In genomic region chr6:144285798-144286502, GRCh38 we compare ENCODE assay signal across 8 cellular contexts. TPM values are rescaled to one million over a fixed set of nuclear protein-coding genes. Genes with fewer than 3 reads are reported as not detected.
DNase-seq lines count a peak whose midpoint lies in the region; ATAC-seq and TF ChIP-seq lines count a peak whose summit lies in the region.

No MANE protein-coding gene starts in this region.

- H3K4me1 Mint-ChIP-seq in T-helper 17 cell: peaks cover 23% of the 10 kb centered on the region

- peak overlapping the region; percentile 94 for H3K4me3 Mint-ChIP-seq in T-helper 17 cell

- H3K27ac ChIP-seq in body of pancreas: peak overlapping the region; percentile 84 to 99 (median 92)

- H3K27ac Mint-ChIP-seq in T-helper 17 cell: peak overlapping the region; percentile 63

- peaks cover 22% of the 10 kb centered on the region for H3K4me1 ChIP-seq in body of pancreas

- no peaks in the 10 kb centered on the region for H3K27me3 ChIP-seq in body of pancreas

- no peaks in the 10 kb centered on the region for H3K36me3 Mint-ChIP-seq in T-helper 17 cell (ENCODE audit: low read depth)

- no peaks in the 10 kb centered on the region for H3K9me3 ChIP-seq in T-helper 17 cell (ENCODE audit: control insufficient read depth, low read length, poor library complexity, severe bottlenecking)
- H3K9me3 ChIP-seq in body of pancreas: no peaks in the 10 kb centered on the region

- TF ChIP-seq CTCF in body of pancreas (IDR thresholded peaks at IDR 0.05): peak in 1 of 7 experiments; percentile 3
- no peak for TF ChIP-seq CTCF in retinal pigment epithelial cell (conservative IDR thresholded peaks at IDR 0.05; ENCODE audit: low read depth, low read length)

- intact Hi-C loops in body of pancreas (cut with DNase I): no loop called here

- H3K36me3 ChIP-seq in body of pancreas (replicated peaks in 1 of 2; ENCODE audit: insufficient read depth in 1 of 2, low read depth in 2 of 2): peaks cover 0 to 2% of the 10 kb centered on the region in 2 donors

- ATAC-seq in GM18873 (IDR thresholded peaks at IDR 0.05; ENCODE audit: low FRiP score, unreplicated experiment) (peak; percentile 38), HG03432 (IDR thresholded peaks at IDR 0.05; ENCODE audit: unreplicated experiment) (peak; percentile 36), T-helper 17 cell (peak; percentile 66), body of pancreas (peak; percentile 40)

- peaks cover 14% of the 10 kb centered on the region for H3K27me3 Mint-ChIP-seq in T-helper 17 cell

- peak in 2 of 3 donors; percentile 38 to 41 for TF ChIP-seq POLR2A in body of pancreas (IDR thresholded peaks at IDR 0.05)

- DNase-seq in A172 (ENCODE audit: low spot score) (peak; percentile 50), T-helper 17 cell (peak in 2 of 3 donors; percentile 16 to 19), body of pancreas (peak; percentile 69 to 79 (median 74)), retinal pigment epithelial cell (ENCODE audit: low read depth) (no peak), HT-29 (ENCODE audit: low spot score) (no peak)

- 0% methylated on average over 21 to 50 of the region's 51 CpGs for WGBS in body of pancreas, 2 donors

- H3K4me3 ChIP-seq in body of pancreas: peak overlapping the region; percentile 33 to 76
- H3K4me3 ChIP-seq in iPS-11a (ENCODE audit: low read depth, low read length): peak overlapping the region; percentile 87
- peak overlapping the region; percentile 87 for H3K4me3 ChIP-seq in retinal pigment epithelial cell (ENCODE audit: low read length)

RNA-seq across cellular contexts. Expression of gene UTRN, which starts 0.8 kb away (rescaled TPM):
- 31.9 and 37.0 TPM in 2 replicates for total RNA-seq in A172 (2014; rRNA removed; shearing (Covaris generic))
- 100 to 1,000 TPM; 207 to 232 TPM for total RNA-seq in T-helper 17 cell
- 100 to 1,000 TPM; 112 to 133 TPM for total RNA-seq in body of pancreas
- 23.6 and 25.7 TPM in 2 replicates for total RNA-seq in HT-29 (2014; rRNA removed; shearing (Covaris generic))

Comparison
In these comparisons a context has a peak if more than half of its experiments do, and no peak if none do; other contexts are left out.
1. DNase-seq: peak in A172 (single experiment), T-helper 17 cell (2 of 3) and body of pancreas (4 of 4); none in retinal pigment epithelial cell (single experiment) and HT-29 (single experiment).
2. Peak in every context shown above with its lines, with median percentiles within 50 percentile points of each other: ATAC-seq and H3K4me3 ChIP-seq.